In the genomic region with DNA sequence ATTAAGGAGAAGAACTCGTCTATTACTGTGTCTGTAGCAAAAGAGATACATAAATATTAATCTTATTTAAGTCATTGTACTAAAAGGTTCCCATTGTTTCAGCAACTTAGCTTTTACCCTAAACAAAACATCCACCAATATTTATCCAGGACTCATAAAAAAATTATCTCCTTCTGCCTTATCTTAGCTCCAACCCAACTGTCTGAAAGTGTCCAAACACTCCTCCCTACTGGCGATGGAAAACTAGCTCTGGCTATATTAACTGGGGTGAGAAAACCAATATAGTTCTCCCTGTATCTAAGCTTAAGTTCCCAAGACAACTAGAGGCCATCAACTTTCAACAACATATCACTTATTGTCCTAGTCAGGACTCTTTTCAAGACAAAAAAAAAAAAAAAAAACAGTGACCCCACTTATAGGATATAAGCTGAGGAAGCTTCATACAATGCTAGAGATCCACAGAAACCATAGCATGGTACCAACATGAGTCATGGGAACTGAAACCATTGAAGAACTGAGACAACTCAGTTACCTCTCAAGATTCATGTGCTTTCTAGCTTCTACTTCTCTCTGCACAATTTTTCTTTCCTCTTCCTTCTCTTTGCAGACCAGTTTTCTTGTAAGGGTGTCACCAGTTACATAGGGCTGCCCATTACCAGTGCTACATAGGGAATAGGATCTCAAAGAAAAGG, we compare ENCODE assay signal across 12 cellular contexts.
DNase-seq lines count a peak whose midpoint lies in the region; ATAC-seq, FAIRE-seq and TF ChIP-seq lines count a peak whose summit lies in the region.
"Had no signal": no experiment of that assay in that cellular context is flagged by ENCODE, and none has a peak within 500 bp of the region (broad histone marks: within the 10 kb centered on the region; RNA-seq: fewer than 3 reads in every experiment).

No MANE protein-coding gene starts in this region.

- H3K4me1 ChIP-seq in K562 (replicated peaks in 1 of 2; ENCODE audit: control insufficient read depth in 2 of 2, insufficient read depth in 2 of 2, low read length in 2 of 2) (peaks cover 7 to 62% of the 10 kb centered on the region in 2 experiments), esophagus muscularis mucosa (peaks cover 0 to 14% (median 0%) of the 10 kb centered on the region in 4 donors)
- H3K4me1 ChIP-seq: gastrocnemius medialis had no signal

- 4% methylated on average over 2 of the region's 2 CpGs for WGBS in K562 (ENCODE audit: insufficient coverage, low coverage, missing lambda C conversion rate)
- 94% methylated on average over 2 of the region's 2 CpGs for WGBS in esophagus muscularis mucosa

- H2AFZ ChIP-seq in K562 (ENCODE audit: low read depth, low read length): peak overlapping the region; percentile 66

- H3K79me2 ChIP-seq in K562 (ENCODE audit: control insufficient read depth, insufficient read depth, low read length): no peaks in the 10 kb centered on the region

- H3K9me1 ChIP-seq in K562 (ENCODE audit: control insufficient read depth, insufficient read depth, low read length): no peaks in the 10 kb centered on the region

- POLR2A ChIA-PET in K562 (lab: Yijun Ruan, JAX): interaction anchor here (1.1 to 1.2 kb wide), 2 partner anchors 14 to 22 kb away, joined by 3 read pairs; no protein-coding TSS in a partner anchor

- in situ Hi-C loops in K562 (cut with MboI): no loop called here

- H3K27me3 ChIP-seq in K562 (ENCODE audit: control insufficient read depth in 2 of 2, insufficient read depth in 2 of 2, low read length in 2 of 2) (no peaks in the 10 kb centered on the region), esophagus muscularis mucosa (no peaks in the 10 kb centered on the region)
- H3K27me3 ChIP-seq: gastrocnemius medialis, upper lobe of left lung had no signal

- peak in 1 of 2 experiments; percentile 33; a peak in 2 of 4 replicates for TF ChIP-seq RAD21 in K562 (CRISPR knock-in tag; conservative IDR thresholded peaks at IDR 0.05 in 1 of 2, IDR thresholded peaks at IDR 0.05 in 1 of 2)

- peak; percentile 52; the same call in 1 of the 2 replicates for TF ChIP-seq EP300 in K562 (IDR thresholded peaks at IDR 0.05; ENCODE audit: low read length)
- no peak for TF ChIP-seq EP300 in esophagus muscularis mucosa (IDR thresholded peaks at IDR 0.05)

- no peaks in the 10 kb centered on the region for H3K9me3 ChIP-seq in K562 (replicated peaks; ENCODE audit: control insufficient read depth, insufficient read depth, low read depth, low read length)
- H3K9me3 ChIP-seq in esophagus muscularis mucosa: no peaks in the 10 kb centered on the region
- H3K9me3 ChIP-seq: gastrocnemius medialis, upper lobe of left lung had no signal

- H4K20me1 ChIP-seq in K562 (replicated peaks; ENCODE audit: control insufficient read depth, insufficient read depth, low read length): no peaks in the 10 kb centered on the region

- no peak overlapping the region for H3K4me3 ChIP-seq in K562
- no peak overlapping the region for H3K4me3 ChIP-seq in esophagus muscularis mucosa
- H3K4me3 ChIP-seq: gastrocnemius medialis, upper lobe of left lung had no signal

- H3K36me3 ChIP-seq in K562 (ENCODE audit: control insufficient read depth, insufficient read depth, low read length): no peaks in the 10 kb centered on the region
- H3K36me3 ChIP-seq in esophagus muscularis mucosa: no peaks in the 10 kb centered on the region
- H3K36me3 ChIP-seq: gastrocnemius medialis, upper lobe of left lung had no signal

- peak overlapping the region; percentile 56 for H3K27ac ChIP-seq in K562 (ENCODE audit: extremely low read depth, low read depth, low read length)
- H3K27ac ChIP-seq in esophagus muscularis mucosa (replicated peaks in 1 of 4): no peak overlapping the region
- H3K27ac ChIP-seq: gastrocnemius medialis, upper lobe of left lung had no signal

- peak overlapping the region; percentile 44; the same call in 1 of the 2 replicates for H3K4me2 ChIP-seq in K562 (ENCODE audit: insufficient read depth, low read length)

- no TSS peak for BruUV-seq in K562 (replicated peaks; lab: Mats Ljungman, UMichigan)

- intact Hi-C loops in K562 (cut with micrococcal nuclease) (loop anchor here (2.0 to 10.0 kb wide), 2 partner anchors 46 to 148 kb away; partner anchors contain the start of gene RASA1), esophagus muscularis mucosa (cut with DNase I) (no loop called here)

- TF ChIP-seq POLR2A in K562 (conservative IDR thresholded peaks at IDR 0.05): no peak
- TF ChIP-seq POLR2A in esophagus muscularis mucosa (IDR thresholded peaks at IDR 0.05; ENCODE audit: low read depth): no peak

- no peak for FAIRE-seq in K562 (lab: Jason Lieb, UNC)

- TF ChIP-seq CTCF in K562 (IDR thresholded peaks at IDR 0.05 in 2 of 3, conservative IDR thresholded peaks at IDR 0.05 in 1 of 3; ENCODE audit: insufficient read depth in 2 of 3, low read depth in 1 of 3, low read length in 3 of 3) (peak in 1 of 3 experiments; percentile 20; a peak in 1 of 6 replicates), esophagus muscularis mucosa (IDR thresholded peaks at IDR 0.05) (no peak)

- DNase-seq in K562 (ENCODE audit: extremely low read depth in 1 of 4, low spot score in 3 of 4) (peak in 1 of 4 experiments; percentile 26), AG20443 (ENCODE audit: low spot score) (no peak), esophagus muscularis mucosa (ENCODE audit: extremely low spot score) (no peak), amygdala (lab: John Stamatoyannopoulos, UW) (no peak)
- DNase-seq: activated effector memory CD4-positive, alpha-beta T cell treated with Interleukin-2 at 50 U/mL for 16 hours; gastrocnemius medialis; NCI-H526 treated with DMSO at 0.1 percent for 48 hours; upper lobe of left lung had no signal

- CTCF ChIA-PET in K562 (lab: Yijun Ruan, JAX; ENCODE audit: low intra/inter-chr PET ratio): no interaction called here

- peak overlapping the region in 1 of 2 experiments; percentile 17; a peak in 1 of 4 replicates for H3K9ac ChIP-seq in K562 (ENCODE audit: insufficient read depth in 1 of 2, low read depth in 2 of 2, low read length in 2 of 2)

- ATAC-seq in GM18519 (IDR thresholded peaks at IDR 0.05; ENCODE audit: low FRiP score, unreplicated experiment) (peak; percentile 80), GM21423 (IDR thresholded peaks at IDR 0.05; ENCODE audit: unreplicated experiment) (peak; percentile 79), HG03342 (IDR thresholded peaks at IDR 0.05; ENCODE audit: unreplicated experiment) (peak; percentile 86), K562 (peak; percentile 43), esophagus mucosa (no peak)
- ATAC-seq: gastrocnemius medialis had no signal

TF ChIP-seq in K562, 482 proteins besides CTCF, POLR2A, EP300 and RAD21 (continues in another document):
- TF ChIP-seq, protein P1, sequence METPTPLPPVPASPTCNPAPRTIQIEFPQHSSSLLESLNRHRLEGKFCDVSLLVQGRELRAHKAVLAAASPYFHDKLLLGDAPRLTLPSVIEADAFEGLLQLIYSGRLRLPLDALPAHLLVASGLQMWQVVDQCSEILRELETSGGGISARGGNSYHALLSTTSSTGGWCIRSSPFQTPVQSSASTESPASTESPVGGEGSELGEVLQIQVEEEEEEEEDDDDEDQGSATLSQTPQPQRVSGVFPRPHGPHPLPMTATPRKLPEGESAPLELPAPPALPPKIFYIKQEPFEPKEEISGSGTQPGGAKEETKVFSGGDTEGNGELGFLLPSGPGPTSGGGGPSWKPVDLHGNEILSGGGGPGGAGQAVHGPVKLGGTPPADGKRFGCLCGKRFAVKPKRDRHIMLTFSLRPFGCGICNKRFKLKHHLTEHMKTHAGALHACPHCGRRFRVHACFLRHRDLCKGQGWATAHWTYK (CRISPR knock-in tag; IDR thresholded peaks at IDR 0.05): no peak
- no peak for TF ChIP-seq ZNF639 (CRISPR knock-in tag; conservative IDR thresholded peaks at IDR 0.05 in 1 of 2, IDR thresholded peaks at IDR 0.05 in 1 of 2)
- TF ChIP-seq ZNF384 (IDR thresholded peaks at IDR 0.05; ENCODE audit: low read depth, low read length): peak; percentile 56; the same call in 1 of the 2 replicates
- TF ChIP-seq DPF2 (IDR thresholded peaks at IDR 0.05): no peak
- TF ChIP-seq CHAMP1 (IDR thresholded peaks at IDR 0.05): no peak
- no peak for TF ChIP-seq JUN (IDR thresholded peaks at IDR 0.05; ENCODE audit: borderline replicate concordance, low read depth, low read length)
- no peak for TF ChIP-seq JUN (CRISPR knock-in tag; IDR thresholded peaks at IDR 0.05; ENCODE audit: borderline replicate concordance)
- no peak for TF ChIP-seq ZNF23 (CRISPR knock-in tag; IDR thresholded peaks at IDR 0.05)
- TF ChIP-seq ZNF253 (CRISPR knock-in tag; conservative IDR thresholded peaks at IDR 0.05): no peak
